In the genomic region with DNA sequence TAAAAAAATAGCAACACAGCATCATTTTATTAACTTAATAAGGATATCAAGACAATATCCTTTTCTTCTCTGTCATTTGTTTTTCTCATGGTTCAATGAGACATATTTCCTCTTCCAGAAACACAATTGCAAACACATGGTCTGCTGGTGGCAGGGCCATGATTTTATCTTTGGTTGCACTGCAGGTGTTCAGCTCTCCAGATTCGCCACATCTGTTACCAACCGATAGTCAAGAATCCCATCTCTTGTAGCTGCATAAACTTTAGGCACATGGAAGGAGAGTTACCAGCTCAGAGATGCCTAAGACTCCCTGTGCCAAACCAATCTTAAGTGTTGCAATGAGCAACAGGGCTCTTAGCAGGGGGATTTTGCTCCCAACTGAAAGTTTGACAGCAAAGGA, we compare ENCODE assay signal across 24 cellular contexts.
"Had no signal": no experiment of that assay in that cellular context is flagged by ENCODE, and none has a peak within 500 bp of the region (broad histone marks: within the 10 kb centered on the region; RNA-seq: fewer than 3 reads in every experiment).

No MANE protein-coding gene starts in this region.

- DNase-seq: effector CD8-positive, alpha-beta T cell; endodermal cell; foreskin fibroblast; gastrocnemius medialis; head of caudate nucleus; kidney; mesenchymal stem cell; midbrain; naive thymus-derived CD4-positive, alpha-beta T cell; nucleus accumbens; stimulated activated CD4-positive, alpha-beta T cell treated with anti-CD3 and anti-CD28 coated beads, Interleukin-12 subunit alpha, Interleukin-12 subunit beta, amount 100 ng/mL, for 4 hours; stimulated activated CD4-positive, alpha-beta T cell treated with anti-CD3 and anti-CD28 coated beads, Interleukin-1b, Interleukin-23, amount 100 ng/mL, for 48 hours; stimulated activated CD4-positive, alpha-beta T cell treated with anti-CD3 and anti-CD28 coated beads, Interleukin-4, amount 100 ng/mL, for 1 hour; stimulated activated CD8-positive, alpha-beta memory T cell treated with anti-CD3 and anti-CD28 coated beads, Interleukin-4, amount 100 ng/mL, for 48 hours; stimulated activated naive CD4-positive, alpha-beta T cell; stimulated activated naive CD8-positive, alpha-beta T cell treated with anti-CD3 and anti-CD28 coated beads, Interleukin-15, amount 100 ng/mL, for 72 hours; transverse colon; upper lobe of right lung had no signal

- H3K27me3 ChIP-seq: gastrocnemius medialis, hepatocyte, right atrium auricular region, suprapubic skin, transverse colon, upper lobe of right lung, vagina had no signal

- H3K36me3 ChIP-seq: gastrocnemius medialis, prostate gland, right atrium auricular region, suprapubic skin, transverse colon, upper lobe of right lung, vagina had no signal

- H3K4me3 ChIP-seq: gastrocnemius medialis, hepatocyte, prostate gland, right atrium auricular region, smooth muscle cell, suprapubic skin, transverse colon, upper lobe of right lung, vagina had no signal

- FAIRE-seq: kidney had no signal
